1 cellular context compared by ENCODE assay signal in genomic region chr11:95067042-95067827, GRCh38.
TF ChIP-seq lines count a peak whose summit lies in the region.

No MANE protein-coding gene starts in this region.

TF ChIP-seq in HepG2, 621 proteins besides CTCF, POLR2A, EP300 and RAD21 (continued from another document and continues in another):
- TF ChIP-seq, protein P1, sequence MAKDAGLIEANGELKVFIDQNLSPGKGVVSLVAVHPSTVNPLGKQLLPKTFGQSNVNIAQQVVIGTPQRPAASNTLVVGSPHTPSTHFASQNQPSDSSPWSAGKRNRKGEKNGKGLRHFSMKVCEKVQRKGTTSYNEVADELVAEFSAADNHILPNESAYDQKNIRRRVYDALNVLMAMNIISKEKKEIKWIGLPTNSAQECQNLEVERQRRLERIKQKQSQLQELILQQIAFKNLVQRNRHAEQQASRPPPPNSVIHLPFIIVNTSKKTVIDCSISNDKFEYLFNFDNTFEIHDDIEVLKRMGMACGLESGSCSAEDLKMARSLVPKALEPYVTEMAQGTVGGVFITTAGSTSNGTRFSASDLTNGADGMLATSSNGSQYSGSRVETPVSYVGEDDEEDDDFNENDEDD (CRISPR knock-in tag; IDR thresholded peaks at IDR 0.05; ENCODE audit: borderline replicate concordance) = peak; percentile 61; the same call in 1 of the 2 replicates
- TF ChIP-seq HDAC6 (IDR thresholded peaks at IDR 0.05; ENCODE audit: low read depth, low read length) (no peak), ZFP36 (IDR thresholded peaks at IDR 0.05; ENCODE audit: borderline replicate concordance, low read depth, low read length, partially characterized antibody) (no peak), NFYC (CRISPR knock-in tag; IDR thresholded peaks at IDR 0.05) (no peak), RFXAP (CRISPR knock-in tag; IDR thresholded peaks at IDR 0.05; ENCODE audit: borderline replicate concordance) (no peak), SALL2 (CRISPR knock-in tag; IDR thresholded peaks at IDR 0.05) (peak; percentile 8; the same call in 1 of the 2 replicates), CEBPG (CRISPR knock-in tag; IDR thresholded peaks at IDR 0.05) (no peak), YEATS4 (CRISPR knock-in tag; IDR thresholded peaks at IDR 0.05; ENCODE audit: borderline replicate concordance) (peak; percentile 92), MIXL1 (CRISPR knock-in tag; IDR thresholded peaks at IDR 0.05) (peak; percentile 64; the same call in 1 of the 2 replicates), AGO2 (optimal IDR thresholded peaks at IDR 0.05; ENCODE audit: low read depth, low read length) (peak; percentile 93), ZNF280B (CRISPR knock-in tag; IDR thresholded peaks at IDR 0.05; ENCODE audit: borderline replicate concordance) (peak; percentile 49; the same call in 1 of the 2 replicates), ZNF749 (CRISPR knock-in tag; IDR thresholded peaks at IDR 0.05; ENCODE audit: borderline replicate concordance) (no peak; the same call in none of the 2 replicates), ZSCAN25 (CRISPR knock-in tag; IDR thresholded peaks at IDR 0.05) (no peak), POGZ (CRISPR knock-in tag; IDR thresholded peaks at IDR 0.05) (no peak; the same call in 1 of the 2 replicates), GRHL1 (CRISPR knock-in tag; conservative IDR thresholded peaks at IDR 0.05) (no peak), ZNF660 (CRISPR knock-in tag; IDR thresholded peaks at IDR 0.05; ENCODE audit: borderline replicate concordance, low read depth) (no peak), ZNF326 (CRISPR knock-in tag; IDR thresholded peaks at IDR 0.05; ENCODE audit: borderline replicate concordance) (no peak), ZNF496 (CRISPR knock-in tag; IDR thresholded peaks at IDR 0.05; ENCODE audit: insufficient replicate concordance) (no peak), ZNF678 (CRISPR knock-in tag; IDR thresholded peaks at IDR 0.05) (0 out of 2 replicates have a peak, but pooled peaks have one; percentile 40), ZNF878 (CRISPR knock-in tag; IDR thresholded peaks at IDR 0.05) (peak; percentile 40; the same call in 1 of the 2 replicates), POLR2AphosphoS5 (IDR thresholded peaks at IDR 0.05; ENCODE audit: low read depth, low read length) (no peak), MAFF (IDR thresholded peaks at IDR 0.05; ENCODE audit: low read depth, low read length) (no peak), RFXANK (CRISPR knock-in tag; IDR thresholded peaks at IDR 0.05) (no peak), MBD4 (IDR thresholded peaks at IDR 0.05; ENCODE audit: borderline replicate concordance, low read length) (no peak), ZNF17 (CRISPR knock-in tag; IDR thresholded peaks at IDR 0.05) (no peak), BATF2 (CRISPR knock-in tag; IDR thresholded peaks at IDR 0.05) (no peak), ZBTB42 (CRISPR knock-in tag; IDR thresholded peaks at IDR 0.05) (no peak), SKIL (CRISPR knock-in tag; IDR thresholded peaks at IDR 0.05; ENCODE audit: borderline replicate concordance) (no peak), ESRRA (CRISPR knock-in tag; IDR thresholded peaks at IDR 0.05; ENCODE audit: low read depth) (0 out of 2 replicates have a peak, but pooled peaks have one; percentile 32), ZNF546 (CRISPR knock-in tag; conservative IDR thresholded peaks at IDR 0.05) (peak; percentile 69; the same call in 1 of the 2 replicates), ZNF503 (CRISPR knock-in tag; IDR thresholded peaks at IDR 0.05) (no peak), RFX1 (IDR thresholded peaks at IDR 0.05) (no peak), HNRNPLL (IDR thresholded peaks at IDR 0.05; ENCODE audit: low read depth, low read length, poor library complexity, severe bottlenecking) (peak; percentile 94), NFE2L2 (IDR thresholded peaks at IDR 0.05; ENCODE audit: low read length) (no peak), ZNF841 (CRISPR knock-in tag; IDR thresholded peaks at IDR 0.05; ENCODE audit: borderline replicate concordance) (no peak), ZNF576 (CRISPR knock-in tag; IDR thresholded peaks at IDR 0.05) (no peak), ZBTB37 (CRISPR knock-in tag; IDR thresholded peaks at IDR 0.05) (no peak), ZKSCAN1 (IDR thresholded peaks at IDR 0.05; ENCODE audit: low read length) (no peak)
- TF ChIP-seq, protein P2, sequence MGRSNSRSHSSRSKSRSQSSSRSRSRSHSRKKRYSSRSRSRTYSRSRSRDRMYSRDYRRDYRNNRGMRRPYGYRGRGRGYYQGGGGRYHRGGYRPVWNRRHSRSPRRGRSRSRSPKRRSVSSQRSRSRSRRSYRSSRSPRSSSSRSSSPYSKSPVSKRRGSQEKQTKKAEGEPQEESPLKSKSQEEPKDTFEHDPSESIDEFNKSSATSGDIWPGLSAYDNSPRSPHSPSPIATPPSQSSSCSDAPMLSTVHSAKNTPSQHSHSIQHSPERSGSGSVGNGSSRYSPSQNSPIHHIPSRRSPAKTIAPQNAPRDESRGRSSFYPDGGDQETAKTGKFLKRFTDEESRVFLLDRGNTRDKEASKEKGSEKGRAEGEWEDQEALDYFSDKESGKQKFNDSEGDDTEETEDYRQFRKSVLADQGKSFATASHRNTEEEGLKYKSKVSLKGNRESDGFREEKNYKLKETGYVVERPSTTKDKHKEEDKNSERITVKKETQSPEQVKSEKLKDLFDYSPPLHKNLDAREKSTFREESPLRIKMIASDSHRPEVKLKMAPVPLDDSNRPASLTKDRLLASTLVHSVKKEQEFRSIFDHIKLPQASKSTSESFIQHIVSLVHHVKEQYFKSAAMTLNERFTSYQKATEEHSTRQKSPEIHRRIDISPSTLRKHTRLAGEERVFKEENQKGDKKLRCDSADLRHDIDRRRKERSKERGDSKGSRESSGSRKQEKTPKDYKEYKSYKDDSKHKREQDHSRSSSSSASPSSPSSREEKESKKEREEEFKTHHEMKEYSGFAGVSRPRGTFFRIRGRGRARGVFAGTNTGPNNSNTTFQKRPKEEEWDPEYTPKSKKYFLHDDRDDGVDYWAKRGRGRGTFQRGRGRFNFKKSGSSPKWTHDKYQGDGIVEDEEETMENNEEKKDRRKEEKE (IDR thresholded peaks at IDR 0.05) = no peak
- TF ChIP-seq, protein P3, sequence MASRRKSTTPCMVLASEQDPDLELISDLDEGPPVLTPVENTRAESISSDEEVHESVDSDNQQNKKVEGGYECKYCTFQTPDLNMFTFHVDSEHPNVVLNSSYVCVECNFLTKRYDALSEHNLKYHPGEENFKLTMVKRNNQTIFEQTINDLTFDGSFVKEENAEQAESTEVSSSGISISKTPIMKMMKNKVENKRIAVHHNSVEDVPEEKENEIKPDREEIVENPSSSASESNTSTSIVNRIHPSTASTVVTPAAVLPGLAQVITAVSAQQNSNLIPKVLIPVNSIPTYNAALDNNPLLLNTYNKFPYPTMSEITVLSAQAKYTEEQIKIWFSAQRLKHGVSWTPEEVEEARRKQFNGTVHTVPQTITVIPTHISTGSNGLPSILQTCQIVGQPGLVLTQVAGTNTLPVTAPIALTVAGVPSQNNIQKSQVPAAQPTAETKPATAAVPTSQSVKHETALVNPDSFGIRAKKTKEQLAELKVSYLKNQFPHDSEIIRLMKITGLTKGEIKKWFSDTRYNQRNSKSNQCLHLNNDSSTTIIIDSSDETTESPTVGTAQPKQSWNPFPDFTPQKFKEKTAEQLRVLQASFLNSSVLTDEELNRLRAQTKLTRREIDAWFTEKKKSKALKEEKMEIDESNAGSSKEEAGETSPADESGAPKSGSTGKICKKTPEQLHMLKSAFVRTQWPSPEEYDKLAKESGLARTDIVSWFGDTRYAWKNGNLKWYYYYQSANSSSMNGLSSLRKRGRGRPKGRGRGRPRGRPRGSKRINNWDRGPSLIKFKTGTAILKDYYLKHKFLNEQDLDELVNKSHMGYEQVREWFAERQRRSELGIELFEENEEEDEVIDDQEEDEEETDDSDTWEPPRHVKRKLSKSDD (CRISPR knock-in tag; IDR thresholded peaks at IDR 0.05; ENCODE audit: low read depth) = no peak
- TF ChIP-seq, protein P4, sequence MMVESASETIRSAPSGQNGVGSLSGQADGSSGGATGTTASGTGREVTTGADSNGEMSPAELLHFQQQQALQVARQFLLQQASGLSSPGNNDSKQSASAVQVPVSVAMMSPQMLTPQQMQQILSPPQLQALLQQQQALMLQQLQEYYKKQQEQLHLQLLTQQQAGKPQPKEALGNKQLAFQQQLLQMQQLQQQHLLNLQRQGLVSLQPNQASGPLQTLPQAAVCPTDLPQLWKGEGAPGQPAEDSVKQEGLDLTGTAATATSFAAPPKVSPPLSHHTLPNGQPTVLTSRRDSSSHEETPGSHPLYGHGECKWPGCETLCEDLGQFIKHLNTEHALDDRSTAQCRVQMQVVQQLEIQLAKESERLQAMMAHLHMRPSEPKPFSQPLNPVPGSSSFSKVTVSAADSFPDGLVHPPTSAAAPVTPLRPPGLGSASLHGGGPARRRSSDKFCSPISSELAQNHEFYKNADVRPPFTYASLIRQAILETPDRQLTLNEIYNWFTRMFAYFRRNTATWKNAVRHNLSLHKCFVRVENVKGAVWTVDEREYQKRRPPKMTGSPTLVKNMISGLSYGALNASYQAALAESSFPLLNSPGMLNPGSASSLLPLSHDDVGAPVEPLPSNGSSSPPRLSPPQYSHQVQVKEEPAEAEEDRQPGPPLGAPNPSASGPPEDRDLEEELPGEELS (CRISPR knock-in tag; IDR thresholded peaks at IDR 0.05) = no peak; the same call in 1 of the 2 replicates
- TF ChIP-seq, protein P5, sequence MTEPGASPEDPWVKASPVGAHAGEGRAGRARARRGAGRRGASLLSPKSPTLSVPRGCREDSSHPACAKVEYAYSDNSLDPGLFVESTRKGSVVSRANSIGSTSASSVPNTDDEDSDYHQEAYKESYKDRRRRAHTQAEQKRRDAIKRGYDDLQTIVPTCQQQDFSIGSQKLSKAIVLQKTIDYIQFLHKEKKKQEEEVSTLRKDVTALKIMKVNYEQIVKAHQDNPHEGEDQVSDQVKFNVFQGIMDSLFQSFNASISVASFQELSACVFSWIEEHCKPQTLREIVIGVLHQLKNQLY (CRISPR knock-in tag; IDR thresholded peaks at IDR 0.05) = no peak
